Comparison of ENCODE assay signal across 2 cellular contexts in the genomic region with DNA sequence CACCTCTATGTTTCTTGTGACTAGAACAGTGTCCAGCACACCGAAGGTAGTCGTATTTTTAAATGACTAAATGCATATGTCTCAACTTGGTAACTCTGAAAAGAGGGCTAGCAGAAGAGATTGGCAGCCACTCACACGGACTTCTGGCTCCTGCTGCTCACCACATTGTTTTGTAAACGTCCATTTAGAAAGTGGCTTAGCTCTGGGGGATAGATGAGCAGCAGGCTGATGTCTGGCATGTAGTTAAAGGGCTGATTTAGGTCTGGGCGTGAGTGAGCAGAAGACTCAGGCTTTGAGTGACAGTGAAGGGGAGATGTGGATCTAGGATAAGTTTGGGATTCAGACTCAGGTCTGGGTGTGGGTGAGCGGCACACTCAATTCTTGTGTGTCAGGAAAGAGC.
TF ChIP-seq lines count a peak whose summit lies in the region.

No MANE protein-coding gene starts in this region.

TF ChIP-seq in GM23338, 12 proteins besides CTCF, POLR2A, EP300 and RAD21:
- no peak for TF ChIP-seq STAT1 (IDR thresholded peaks at IDR 0.05; ENCODE audit: unreplicated experiment)
- TF ChIP-seq NANOG (IDR thresholded peaks at IDR 0.05; ENCODE audit: borderline replicate concordance), result no peak

TF ChIP-seq in H1, 55 proteins besides CTCF, POLR2A, EP300 and RAD21:
- TF ChIP-seq TAF1 (IDR thresholded peaks at IDR 0.05; ENCODE audit: low read depth, low read length), result no peak
- TF ChIP-seq ASH2L (IDR thresholded peaks at IDR 0.05; ENCODE audit: low read length), result no peak
